In genomic region chr16:30354423-30355143, GRCh38 we compare ENCODE assay signal across 8 cellular contexts. TPM values are rescaled to one million over a fixed set of nuclear protein-coding genes. Genes with fewer than 3 reads are reported as not detected.
DNase-seq lines count a peak whose midpoint lies in the region; ATAC-seq, FAIRE-seq and TF ChIP-seq lines count a peak whose summit lies in the region.

No MANE protein-coding gene starts in this region.

- H4K20me1 ChIP-seq in astrocyte (ENCODE audit: insufficient read depth, low read length) = peaks cover 46% of the 10 kb centered on the region

- no peak for FAIRE-seq in astrocyte (lab: Jason Lieb, UNC)

- H3K36me3 ChIP-seq in astrocyte (ENCODE audit: insufficient read depth, low read length) (peaks cover 22% of the 10 kb centered on the region), kidney epithelial cell (ENCODE audit: control insufficient read depth, insufficient read depth, low read length) (peaks cover 6% of the 10 kb centered on the region)

- H3K4me3 Mint-ChIP-seq in astrocyte (ENCODE audit: unreplicated experiment) = peak overlapping the region; percentile 95

- H3K4me1 ChIP-seq in astrocyte (ENCODE audit: insufficient read depth, low read length) = peaks cover 23% of the 10 kb centered on the region

- H3K4me1 Mint-ChIP-seq in astrocyte (ENCODE audit: low read depth, unreplicated experiment) = peaks cover 13% of the 10 kb centered on the region

- H3K9ac ChIP-seq in astrocyte (ENCODE audit: low read length) = peak overlapping the region; percentile 96

- H3K36me3 Mint-ChIP-seq in astrocyte (ENCODE audit: low read depth, unreplicated experiment) = peaks cover 22% of the 10 kb centered on the region

- TF ChIP-seq CTCF in astrocyte (IDR thresholded peaks at IDR 0.05; ENCODE audit: insufficient read depth, low read depth, low read length) = no peak
- TF ChIP-seq CTCF in kidney epithelial cell (IDR thresholded peaks at IDR 0.05; ENCODE audit: insufficient read depth, low read length, poor library complexity, severe bottlenecking) = no peak

- peak; percentile 3 for ATAC-seq in HG03457 (IDR thresholded peaks at IDR 0.05; ENCODE audit: unreplicated experiment)

- no peaks in the 10 kb centered on the region for H3K27me3 Mint-ChIP-seq in astrocyte (ENCODE audit: low read depth, unreplicated experiment)

- H3K79me2 ChIP-seq in astrocyte (ENCODE audit: insufficient read depth, low read length) = peaks cover 56% of the 10 kb centered on the region

- H3K9me3 Mint-ChIP-seq in astrocyte (ENCODE audit: unreplicated experiment) = no peaks in the 10 kb centered on the region

- peak overlapping the region; percentile 93 for H3K4me3 ChIP-seq in astrocyte (ENCODE audit: insufficient read depth, low read depth, low read length)
- H3K4me3 ChIP-seq in kidney epithelial cell (ENCODE audit: low read depth, low read length) = peak overlapping the region; percentile 84

- H3K9me3 ChIP-seq in astrocyte (ENCODE audit: insufficient read depth, low read depth, low read length) = no peaks in the 10 kb centered on the region

- H3K27me3 ChIP-seq in astrocyte (ENCODE audit: insufficient read depth, low read length) (no peaks in the 10 kb centered on the region), kidney epithelial cell (ENCODE audit: control insufficient read depth, insufficient read depth, low read length) (no peaks in the 10 kb centered on the region)

- H3K27ac Mint-ChIP-seq in astrocyte (ENCODE audit: unreplicated experiment) = peak overlapping the region; percentile 99

- H2AFZ ChIP-seq in astrocyte (ENCODE audit: low read depth, low read length) = peak overlapping the region; percentile 66

- H3K4me2 ChIP-seq in astrocyte (ENCODE audit: low read length) = peak overlapping the region; percentile 96

- DNase-seq in DMS53 (lab: John Stamatoyannopoulos, UW) (peak; percentile 66), DMS53 treated with DMSO at 0.1 percent for 48 hours (lab: John Stamatoyannopoulos, UW; ENCODE audit: unreplicated experiment) (no peak), astrocyte (ENCODE audit: low read depth) (no peak), kidney epithelial cell (ENCODE audit: low read depth) (no peak), substantia nigra (lab: John Stamatoyannopoulos, UW) (peak in 2 of 49 donors; percentile 58 to 78), NCI-H1092 treated with DMSO at 0.1 percent for 48 hours (lab: John Stamatoyannopoulos, UW) (no peak), NCI-H2029 treated with DMSO at 0.1 percent for 48 hours (lab: John Stamatoyannopoulos, UW) (no peak)

- H3K27ac ChIP-seq in astrocyte (ENCODE audit: low read depth, low read length) (peak overlapping the region; percentile 99), substantia nigra (ENCODE audit: low read depth, low read length, poor library complexity, severe bottlenecking) (peak overlapping the region; percentile 97)

RNA-seq across cellular contexts. Expression of gene CD2BP2, which starts 0.5 kb away (rescaled TPM):
- total RNA-seq in astrocyte = 58.8 TPM in 2 replicates
- total RNA-seq in kidney epithelial cell = 82.1 and 107 TPM in 2 replicates

RNA-seq across cellular contexts. Expression of gene TBC1D10B, which starts 15.7 kb away (rescaled TPM):
- total RNA-seq in astrocyte (50.3 and 50.8 TPM in 2 replicates), kidney epithelial cell (47.0 and 51.9 TPM in 2 replicates)

RNA-seq across cellular contexts. Expression of gene MYL11, which starts 20.0 kb away (rescaled TPM):
- total RNA-seq in astrocyte = not detected in 2 replicates
- not detected in 2 replicates for total RNA-seq in kidney epithelial cell

RNA-seq across cellular contexts. Expression of gene SEPTIN1, which starts 27.8 kb away (rescaled TPM):
- total RNA-seq in astrocyte (0.48 and 0.96 TPM in 2 replicates), kidney epithelial cell (0.38 and 0.62 TPM in 2 replicates)

RNA-seq across cellular contexts. Expression of gene ZNF48, which starts 40.6 kb away (rescaled TPM):
- total RNA-seq in astrocyte (16.0 and 19.5 TPM in 2 replicates), kidney epithelial cell (24.4 and 27.4 TPM in 2 replicates)
